In genomic region chr18:58929206-58929605, GRCh38 we compare ENCODE assay signal across 26 cellular contexts.
A peak's percentile ranks its signal among the peaks of the same experiment; 100 is the strongest.
DNase-seq lines count a peak whose midpoint lies in the region; ATAC-seq, FAIRE-seq and TF ChIP-seq lines count a peak whose summit lies in the region.
"Had no signal": no experiment of that assay in that cellular context is flagged by ENCODE, and none has a peak within 500 bp of the region (broad histone marks: within the 10 kb centered on the region; RNA-seq: fewer than 3 reads in every experiment).

No MANE protein-coding gene starts in this region.

- H3K79me2 ChIP-seq in OCI-LY3 (ENCODE audit: low read length) = peaks cover 89% of the 10 kb centered on the region

- peaks cover 42% of the 10 kb centered on the region for H3K36me3 Mint-ChIP-seq in endodermal cell (ENCODE audit: low read depth)
- H3K36me3 Mint-ChIP-seq: activated CD8-positive, alpha-beta memory T cell treated with anti-CD3 and anti-CD28 coated beads, Interleukin-2, amount 10 ng/mL, durations not matched to agents 7 days and 5 days; activated naive CD4-positive, alpha-beta T cell treated with anti-CD3 and anti-CD28 coated beads, Interleukin-2, amount 10 ng/mL, durations not matched to agents 7 days and 5 days had no signal

- peak overlapping the region; percentile 62 for H3K27ac Mint-ChIP-seq in endodermal cell
- H3K27ac Mint-ChIP-seq: activated CD4-positive, alpha-beta T cell treated with anti-CD3 and anti-CD28 coated beads, Interleukin-2, amount 10 ng/mL, durations not matched to agents 7 days and 5 days; activated CD8-positive, alpha-beta memory T cell treated with anti-CD3 and anti-CD28 coated beads, Interleukin-2, amount 10 ng/mL, durations not matched to agents 7 days and 5 days; activated naive CD4-positive, alpha-beta T cell treated with anti-CD3 and anti-CD28 coated beads, Interleukin-2, amount 10 ng/mL, durations not matched to agents 7 days and 5 days; naive thymus-derived CD8-positive, alpha-beta T cell; type B pancreatic cell had no signal

- H3K27ac ChIP-seq in OCI-LY3 (ENCODE audit: low read length) = peak overlapping the region; percentile 83
- H3K27ac ChIP-seq in endodermal cell (ENCODE audit: low read depth, low read length) = no peak overlapping the region
- H3K27ac ChIP-seq: BLaER1, hepatocyte, KMS-11, pancreas, right lobe of liver had no signal

- peak overlapping the region; percentile 66 for H3K4me2 ChIP-seq in OCI-LY3 (ENCODE audit: low read length)
- H3K4me2 ChIP-seq: BLaER1, hepatocyte, KMS-11 had no signal

- H3K4me3 Mint-ChIP-seq in endodermal cell = no peak overlapping the region
- H3K4me3 Mint-ChIP-seq: activated CD4-positive, alpha-beta T cell treated with anti-CD3 and anti-CD28 coated beads, Interleukin-2, amount 10 ng/mL, durations not matched to agents 7 days and 5 days; activated CD8-positive, alpha-beta memory T cell treated with anti-CD3 and anti-CD28 coated beads, Interleukin-2, amount 10 ng/mL, durations not matched to agents 7 days and 5 days; activated naive CD4-positive, alpha-beta T cell treated with anti-CD3 and anti-CD28 coated beads, Interleukin-2, amount 10 ng/mL, durations not matched to agents 7 days and 5 days; mesothelial cell of epicardium; naive thymus-derived CD8-positive, alpha-beta T cell; T-helper 17 cell; type B pancreatic cell had no signal

- ATAC-seq in HG03378 (IDR thresholded peaks at IDR 0.05; ENCODE audit: unreplicated experiment) = no peak
- ATAC-seq in stimulated activated naive CD8-positive, alpha-beta T cell treated with anti-CD3 and anti-CD28 coated beads, Interleukin-15, Interleukin-2, amounts not matched to agents 100 U/mL and 50 U/mL, for 24 hours = no peak
- ATAC-seq: activated CD8-positive, alpha-beta memory T cell treated with anti-CD3 and anti-CD28 coated beads, Interleukin-2, amount 10 ng/mL, durations not matched to agents 7 days and 5 days; left lobe of liver; naive thymus-derived CD8-positive, alpha-beta T cell; pancreas; T-helper 17 cell had no signal

- peak; percentile 100 for FAIRE-seq in D721Med (lab: Jason Lieb, UNC)
- FAIRE-seq in GM12891 (lab: Jason Lieb, UNC) = no peak
- FAIRE-seq: pancreas had no signal

- peaks cover 6% of the 10 kb centered on the region for H3K9me3 Mint-ChIP-seq in endodermal cell
- H3K9me3 Mint-ChIP-seq: activated CD4-positive, alpha-beta T cell treated with anti-CD3 and anti-CD28 coated beads, Interleukin-2, amount 10 ng/mL, durations not matched to agents 7 days and 5 days; activated naive CD4-positive, alpha-beta T cell treated with anti-CD3 and anti-CD28 coated beads, Interleukin-2, amount 10 ng/mL, durations not matched to agents 7 days and 5 days had no signal

- peaks cover 37% of the 10 kb centered on the region for H3K36me3 ChIP-seq in OCI-LY3 (replicated peaks; ENCODE audit: low read depth, low read length)
- peaks cover 84% of the 10 kb centered on the region for H3K36me3 ChIP-seq in endodermal cell (ENCODE audit: control insufficient read depth, insufficient read depth, low read length)
- H3K36me3 ChIP-seq: BLaER1, pancreas, right lobe of liver had no signal

- H3K9ac ChIP-seq in OCI-LY3 (ENCODE audit: low read length) = peak overlapping the region; percentile 60
- no peak overlapping the region for H3K9ac ChIP-seq in endodermal cell (ENCODE audit: extremely low read depth, low read length, poor library complexity, severe bottlenecking)
- H3K9ac ChIP-seq: BLaER1, KMS-11 had no signal

- H3K27me3 ChIP-seq in OCI-LY3 (ENCODE audit: low read depth, low read length) (no peaks in the 10 kb centered on the region), endodermal cell (ENCODE audit: control insufficient read depth, insufficient read depth, low read length, poor library complexity, severe bottlenecking) (no peaks in the 10 kb centered on the region)
- H3K27me3 ChIP-seq: BLaER1, hepatocyte, pancreas, right lobe of liver had no signal

- H3K4me1 ChIP-seq in OCI-LY3 (ENCODE audit: low read length) (peaks cover 54% of the 10 kb centered on the region), endodermal cell (ENCODE audit: control insufficient read depth, insufficient read depth, low read length) (peaks cover 14% of the 10 kb centered on the region)
- H3K4me1 ChIP-seq: BLaER1, pancreas, right lobe of liver had no signal

- H4K20me1 ChIP-seq in OCI-LY3 (ENCODE audit: insufficient read depth, low read length) = no peaks in the 10 kb centered on the region
- H4K20me1 ChIP-seq: BLaER1 had no signal

- no peak overlapping the region for H2AFZ ChIP-seq in OCI-LY3 (ENCODE audit: low read depth, low read length)
- H2AFZ ChIP-seq: hepatocyte had no signal

- H3K27me3 Mint-ChIP-seq in endodermal cell (ENCODE audit: insufficient read depth) = no peaks in the 10 kb centered on the region
- H3K27me3 Mint-ChIP-seq: type B pancreatic cell had no signal

- H3K4me3 ChIP-seq in OCI-LY3 (ENCODE audit: low read length) (peak overlapping the region; percentile 46), endodermal cell (ENCODE audit: low read length) (no peak overlapping the region)
- H3K4me3 ChIP-seq: BLaER1, hepatocyte, pancreas, right lobe of liver had no signal

- TF ChIP-seq POLR2A in GM12891 (IDR thresholded peaks at IDR 0.05; ENCODE audit: low read depth, low read length) = no peak

- DNase-seq in D721Med (ENCODE audit: insufficient read length, low spot score) (no peak), endodermal cell (no peak), retina (peak; percentile 37), GM12891 (ENCODE audit: insufficient read length, low spot score) (no peak)
- DNase-seq in stimulated activated naive CD8-positive, alpha-beta T cell treated with anti-CD3 and anti-CD28 coated beads, Interleukin-15, Interleukin-2, amounts not matched to agents 100 U/mL and 50 U/mL, for 24 hours = no peak
- DNase-seq in activated naive CD4-positive, alpha-beta T cell treated with Interleukin-2 at 50 U/mL for 16 hours = no peak
- DNase-seq: ACHN; activated CD4-positive, alpha-beta T cell treated with anti-CD3 and anti-CD28 coated beads, Interleukin-2, amount 10 ng/mL, durations not matched to agents 7 days and 5 days; activated CD8-positive, alpha-beta memory T cell treated with anti-CD3 and anti-CD28 coated beads, Interleukin-2, amount 10 ng/mL, durations not matched to agents 7 days and 5 days; activated naive CD4-positive, alpha-beta T cell treated with anti-CD3 and anti-CD28 coated beads, Interleukin-2, amount 10 ng/mL, durations not matched to agents 7 days and 5 days; amygdala; GOT3; naive thymus-derived CD8-positive, alpha-beta T cell; NCI-H146; NCI-H524; pancreas; right lobe of liver; T-helper 17 cell had no signal

- TF ChIP-seq CTCF in D721Med (IDR thresholded peaks at IDR 0.05; ENCODE audit: insufficient read depth, missing control alignments) (no peak), OCI-LY3 (IDR thresholded peaks at IDR 0.05; ENCODE audit: low read depth, low read length) (no peak), endodermal cell (conservative IDR thresholded peaks at IDR 0.05) (no peak)

- H3K4me1 Mint-ChIP-seq in endodermal cell = peaks cover 40% of the 10 kb centered on the region
- H3K4me1 Mint-ChIP-seq: activated CD4-positive, alpha-beta T cell treated with anti-CD3 and anti-CD28 coated beads, Interleukin-2, amount 10 ng/mL, durations not matched to agents 7 days and 5 days; activated CD8-positive, alpha-beta memory T cell treated with anti-CD3 and anti-CD28 coated beads, Interleukin-2, amount 10 ng/mL, durations not matched to agents 7 days and 5 days; activated naive CD4-positive, alpha-beta T cell treated with anti-CD3 and anti-CD28 coated beads, Interleukin-2, amount 10 ng/mL, durations not matched to agents 7 days and 5 days; T-helper 17 cell had no signal

- H3K9me3 ChIP-seq in OCI-LY3 (ENCODE audit: insufficient read depth, low read length) (peaks cover 4% of the 10 kb centered on the region; the same call in 1 of the 2 replicates), endodermal cell (ENCODE audit: control insufficient read depth, low read length) (peaks cover 9% of the 10 kb centered on the region)
- H3K9me3 ChIP-seq: BLaER1, pancreas, right lobe of liver had no signal

- 94% methylated on average over 4 to 6 of the region's 6 CpGs for WGBS in endodermal cell (ENCODE audit: insufficient coverage in 1 of 2, insufficient read length in 1 of 2), 2 experiments

TF ChIP-seq in GM12891, 5 proteins besides CTCF, POLR2A, EP300 and RAD21:
- TF ChIP-seq POLR2AphosphoS5 (IDR thresholded peaks at IDR 0.05; ENCODE audit: low read depth, low read length) (no peak), POU2F2 (IDR thresholded peaks at IDR 0.05; ENCODE audit: low read depth, low read length) (no peak), PAX5 (IDR thresholded peaks at IDR 0.05; ENCODE audit: insufficient read depth, low read length, severe bottlenecking) (no peak), TAF1 (IDR thresholded peaks at IDR 0.05; ENCODE audit: low read depth, low read length) (no peak), SPI1 (IDR thresholded peaks at IDR 0.05; ENCODE audit: low read depth, low read length) (no peak)
TF ChIP-seq in GM12891: peak in this region for 0.
